Comparison of ENCODE assay signal across 8 cellular contexts in genomic region chr21:36155603-36156338, GRCh38. TPM values are rescaled to one million over a fixed set of nuclear protein-coding genes. Genes with fewer than 3 reads are reported as not detected.
A peak's percentile ranks its signal among the peaks of the same experiment; 100 is the strongest.
DNase-seq lines count a peak whose midpoint lies in the region; ATAC-seq and TF ChIP-seq lines count a peak whose summit lies in the region.

No MANE protein-coding gene starts in this region.

- H3K27ac Mint-ChIP-seq in CD8-positive, alpha-beta T cell, result peak overlapping the region; percentile 72
- H3K27ac Mint-ChIP-seq in activated CD4-positive, alpha-beta memory T cell treated with anti-CD3 and anti-CD28 coated beads, Interleukin-2, amount 10 ng/mL, durations not matched to agents 7 days and 5 days, result no peak overlapping the region

- CTCF ChIA-PET in CD8-positive, alpha-beta T cell (lab: Charles Lee), result interaction anchor here (1.1 to 8.0 kb wide), 4 partner anchors 16 to 165 kb away, joined by 3 to 98 read pairs (median 26); partner anchors contain the start of gene MORC3
- CTCF ChIA-PET in activated CD4-positive, alpha-beta memory T cell treated with anti-CD3 and anti-CD28 coated beads, Interleukin-2, amount 10 ng/mL, durations not matched to agents 7 days and 5 days (lab: Charles Lee), result interaction anchor here (0.6 to 6.1 kb wide), 7 partner anchors 11 to 175 kb away, joined by 3 to 59 read pairs (median 4); no protein-coding TSS in a partner anchor

- no peaks in the 10 kb centered on the region for H3K36me3 ChIP-seq in CD8-positive, alpha-beta T cell (ENCODE audit: insufficient read depth, low read length)
- H3K36me3 ChIP-seq in smooth muscle cell (ENCODE audit: low read depth), result no peaks in the 10 kb centered on the region

- no peaks in the 10 kb centered on the region for H3K9me3 ChIP-seq in CD8-positive, alpha-beta T cell (ENCODE audit: low read length)
- H3K9me3 ChIP-seq in smooth muscle cell (replicated peaks; ENCODE audit: low read depth), result no peaks in the 10 kb centered on the region

- in situ Hi-C loops in GM13976 (cut with MboI; ENCODE audit: low sequenced_read_pairs, unreplicated experiment), result no loop called here

- peak overlapping the region; percentile 87 for H3K9ac ChIP-seq in smooth muscle cell (ENCODE audit: low read depth)

- peaks cover 34% of the 10 kb centered on the region for H3K4me1 Mint-ChIP-seq in CD8-positive, alpha-beta T cell (ENCODE audit: low read depth)
- H3K4me1 Mint-ChIP-seq in activated CD4-positive, alpha-beta memory T cell treated with anti-CD3 and anti-CD28 coated beads, Interleukin-2, amount 10 ng/mL, durations not matched to agents 7 days and 5 days, result peaks cover 43% of the 10 kb centered on the region

- H3F3A ChIP-seq in smooth muscle cell (ENCODE audit: low read depth), result no peaks in the 10 kb centered on the region

- peak overlapping the region; percentile 87 for H3K4me2 ChIP-seq in smooth muscle cell

- H3K36me3 Mint-ChIP-seq in CD8-positive, alpha-beta T cell, result no peaks in the 10 kb centered on the region
- peaks cover 13% of the 10 kb centered on the region for H3K36me3 Mint-ChIP-seq in activated CD4-positive, alpha-beta memory T cell treated with anti-CD3 and anti-CD28 coated beads, Interleukin-2, amount 10 ng/mL, durations not matched to agents 7 days and 5 days (ENCODE audit: low read depth)

- intact Hi-C loops in CD8-positive, alpha-beta T cell (cut with DNase I, micrococcal nuclease), result loop anchor here (1.0 to 10.0 kb wide), 13 partner anchors 14 to 1538 kb away; partner anchors contain the start of genes CHAF1B (in 2 of the 2), MORC3 (in 2 of the 2), PIGP (in 2 of the 2) and SETD4 (in 2 of the 2)

- peak overlapping the region; percentile 53 for H3K27ac ChIP-seq in CD8-positive, alpha-beta T cell (ENCODE audit: low read depth, low read length)
- peak overlapping the region; percentile 87 for H3K27ac ChIP-seq in smooth muscle cell (ENCODE audit: low read depth)

- no peak for TF ChIP-seq CTCF in CD8-positive, alpha-beta T cell (IDR thresholded peaks at IDR 0.05)
- TF ChIP-seq CTCF in smooth muscle cell (IDR thresholded peaks at IDR 0.05; ENCODE audit: borderline replicate concordance, insufficient read depth, poor library complexity, severe bottlenecking) (no peak), GM13976 (IDR thresholded peaks at IDR 0.05; ENCODE audit: borderline replicate concordance, control extremely low read depth, extremely low read depth, insufficient read depth, missing control alignments) (no peak)

- no peaks in the 10 kb centered on the region for H3K9me3 Mint-ChIP-seq in CD8-positive, alpha-beta T cell
- no peaks in the 10 kb centered on the region for H3K9me3 Mint-ChIP-seq in activated CD4-positive, alpha-beta memory T cell treated with anti-CD3 and anti-CD28 coated beads, Interleukin-2, amount 10 ng/mL, durations not matched to agents 7 days and 5 days

- H3K79me2 ChIP-seq in smooth muscle cell (ENCODE audit: low read depth), result no peaks in the 10 kb centered on the region

- no peaks in the 10 kb centered on the region for H3K27me3 ChIP-seq in CD8-positive, alpha-beta T cell (ENCODE audit: insufficient read depth, low read length)
- no peaks in the 10 kb centered on the region for H3K27me3 ChIP-seq in smooth muscle cell (ENCODE audit: low read depth)

- H3K4me1 ChIP-seq in CD8-positive, alpha-beta T cell (ENCODE audit: insufficient read depth, low read length), result peaks cover 26% of the 10 kb centered on the region
- H3K4me1 ChIP-seq in smooth muscle cell (ENCODE audit: low read depth), result no peaks in the 10 kb centered on the region

- H3K4me3 ChIP-seq in CD8-positive, alpha-beta T cell (ENCODE audit: low read depth, low read length), result peak overlapping the region; percentile 77
- peak overlapping the region; percentile 62 for H3K4me3 ChIP-seq in iPS-11a (ENCODE audit: low read depth, low read length)
- peak overlapping the region; percentile 63 for H3K4me3 ChIP-seq in smooth muscle cell

- peak in 2 of 7 experiments; percentile 14 to 34 for DNase-seq in CD8-positive, alpha-beta T cell
- DNase-seq in activated CD4-positive, alpha-beta memory T cell treated with anti-CD3 and anti-CD28 coated beads, Interleukin-2, amount 10 ng/mL, durations not matched to agents 7 days and 5 days, result no peak
- DNase-seq in smooth muscle cell (lab: John Stamatoyannopoulos, UW; ENCODE audit: unreplicated experiment) (no peak), GM13976 (ENCODE audit: low spot score) (no peak), cerebellar cortex (ENCODE audit: low spot score) (no peak)

- peak overlapping the region; percentile 52 for H2AFZ ChIP-seq in smooth muscle cell (ENCODE audit: low read depth)

- H4K20me1 ChIP-seq in smooth muscle cell (ENCODE audit: low read depth), result no peaks in the 10 kb centered on the region

- H3K4me3 Mint-ChIP-seq in CD8-positive, alpha-beta T cell, result peak overlapping the region; percentile 83
- H3K4me3 Mint-ChIP-seq in activated CD4-positive, alpha-beta memory T cell treated with anti-CD3 and anti-CD28 coated beads, Interleukin-2, amount 10 ng/mL, durations not matched to agents 7 days and 5 days, result peak overlapping the region; percentile 80

- ATAC-seq in CD8-positive, alpha-beta T cell, result no peak
- peak; percentile 1 for ATAC-seq in HG02973 (IDR thresholded peaks at IDR 0.05; ENCODE audit: unreplicated experiment)
- ATAC-seq in GM21360 (IDR thresholded peaks at IDR 0.05; ENCODE audit: unreplicated experiment), result no peak

- 5% methylated on average over 45 of the region's 53 CpGs for WGBS in smooth muscle cell (ENCODE audit: low lambda C conversion rate)

- H3K27me3 Mint-ChIP-seq in CD8-positive, alpha-beta T cell (ENCODE audit: low read depth), result no peaks in the 10 kb centered on the region
- H3K27me3 Mint-ChIP-seq in activated CD4-positive, alpha-beta memory T cell treated with anti-CD3 and anti-CD28 coated beads, Interleukin-2, amount 10 ng/mL, durations not matched to agents 7 days and 5 days, result peaks cover 6% of the 10 kb centered on the region

- POLR2A ChIA-PET in CD8-positive, alpha-beta T cell (lab: Charles Lee), result interaction anchor here (2.3 to 2.8 kb wide), 2 partner anchors 18 to 164 kb away, joined by 9 to 17 read pairs; partner anchors contain the start of gene MORC3
- POLR2A ChIA-PET in activated CD4-positive, alpha-beta memory T cell treated with anti-CD3 and anti-CD28 coated beads, Interleukin-2, amount 10 ng/mL, durations not matched to agents 7 days and 5 days (lab: Charles Lee), result interaction anchor here (0.6 to 2.8 kb wide), 10 partner anchors 9 to 281 kb away, joined by 3 to 20 read pairs (median 6); partner anchors contain the start of genes CBR3 and MORC3

RNA-seq across cellular contexts. Expression of gene DOP1B, which starts 0.9 kb away (rescaled TPM):
- total RNA-seq in CD8-positive, alpha-beta T cell, result 10 to 100 TPM in 1 of 2 experiments, 1 to 10 TPM in 1; 9.4 to 12.1 TPM
- total RNA-seq in activated CD4-positive, alpha-beta memory T cell treated with anti-CD3 and anti-CD28 coated beads, Interleukin-2, amount 10 ng/mL, durations not matched to agents 7 days and 5 days, result 10 to 100 TPM; 23.1 to 24.9 TPM
- total RNA-seq in smooth muscle cell, result 11.0 and 14.5 TPM in 2 replicates
- polyA plus RNA-seq in smooth muscle cell, result 3.2 and 8.8 TPM in 2 replicates

RNA-seq across cellular contexts. Expression of gene CBR3, which starts 20.9 kb away (rescaled TPM):
- total RNA-seq in CD8-positive, alpha-beta T cell, result 1 to 10 TPM; 1.8 to 2.9 TPM
- total RNA-seq in activated CD4-positive, alpha-beta memory T cell treated with anti-CD3 and anti-CD28 coated beads, Interleukin-2, amount 10 ng/mL, durations not matched to agents 7 days and 5 days, result 10 to 100 TPM; 27.3 to 29.0 TPM
- 3.3 and 3.5 TPM in 2 replicates for total RNA-seq in smooth muscle cell
- polyA plus RNA-seq in smooth muscle cell, result 0.78 and 2.9 TPM in 2 replicates
